30 cellular contexts compared by ENCODE assay signal in genomic region chr6:157634566-157634965, GRCh38.
"Had no signal": no experiment of that assay in that cellular context is flagged by ENCODE, and none has a peak within 500 bp of the region (broad histone marks: within the 10 kb centered on the region; RNA-seq: fewer than 3 reads in every experiment).

No MANE protein-coding gene starts in this region.

- H3K4me2 ChIP-seq: SK-N-SH had no signal

- H3K4me1 ChIP-seq: SJSA1 had no signal

- H3K9me3 Mint-ChIP-seq: activated CD4-positive, alpha-beta T cell treated with anti-CD3 and anti-CD28 coated beads, Interleukin-2, amount 10 ng/mL, durations not matched to agents 24 days and 14 days; activated CD8-positive, alpha-beta T cell treated with anti-CD3 and anti-CD28 coated beads for 36 hours; activated naive CD4-positive, alpha-beta T cell treated with anti-CD3 and anti-CD28 coated beads, Interleukin-2, amount 10 ng/mL, durations not matched to agents 7 days and 5 days; activated naive CD8-positive, alpha-beta T cell treated with anti-CD3 and anti-CD28 coated beads, Interleukin-2, amount 50 U/mL, for 24 hours; activated T-helper 2 cell treated with anti-CD3 and anti-CD28 coated beads, Interferon-gamma antibody, Interleukin-2, Interleukin-4, amounts not matched to agents 10 μg/mL and 5 μg/mL and 100 μg/mL, durations not matched to agents 14 hours and 24 hours and 36 hours; central memory CD8-positive, alpha-beta T cell; T-helper 1 cell treated with Interleukin-12 subunit alpha and Interleukin-12 subunit beta and Interleukin-4 antibody, amounts not matched to agents 30 μg/mL and 1 μg/mL, for 36 hours; T-helper 2 cell treated with Interferon-gamma antibody and Interleukin-4, amounts not matched to agents 5 μg/mL and 100 μg/mL, for 36 hours had no signal

- H3K36me3 Mint-ChIP-seq: activated naive CD4-positive, alpha-beta T cell treated with anti-CD3 and anti-CD28 coated beads, Interleukin-2, amount 10 ng/mL, durations not matched to agents 7 days and 5 days; activated naive CD8-positive, alpha-beta T cell had no signal

- H3K27me3 Mint-ChIP-seq: activated CD4-positive, alpha-beta T cell treated with anti-CD3 and anti-CD28 coated beads, Interleukin-2, amount 10 ng/mL, durations not matched to agents 24 days and 14 days; activated CD8-positive, alpha-beta T cell treated with anti-CD3 and anti-CD28 coated beads for 36 hours; activated naive CD8-positive, alpha-beta T cell; central memory CD8-positive, alpha-beta T cell had no signal

- H3K4me1 Mint-ChIP-seq: central memory CD8-positive, alpha-beta T cell had no signal

- ATAC-seq: activated CD8-positive, alpha-beta T cell treated with anti-CD3 and anti-CD28 coated beads for 36 hours; activated naive CD8-positive, alpha-beta T cell treated with anti-CD3 and anti-CD28 coated beads, Interleukin-2, amount 50 U/mL, for 24 hours; Panc1 had no signal

- H3K27ac ChIP-seq: brain microvascular endothelial cell, SJSA1 had no signal

- H3K4me3 ChIP-seq: MG63, SJSA1 had no signal

- H3K27ac Mint-ChIP-seq: activated CD4-positive, alpha-beta T cell treated with anti-CD3 and anti-CD28 coated beads, Interleukin-2, amount 10 ng/mL, durations not matched to agents 24 days and 14 days; activated CD8-positive, alpha-beta T cell treated with anti-CD3 and anti-CD28 coated beads for 36 hours; activated naive CD4-positive, alpha-beta T cell treated with anti-CD3 and anti-CD28 coated beads, Interleukin-2, amount 10 ng/mL, durations not matched to agents 7 days and 5 days; activated naive CD8-positive, alpha-beta T cell; activated naive CD8-positive, alpha-beta T cell treated with anti-CD3 and anti-CD28 coated beads, Interleukin-2, amount 50 U/mL, for 24 hours; activated T-helper 2 cell treated with anti-CD3 and anti-CD28 coated beads, Interferon-gamma antibody, Interleukin-2, Interleukin-4, amounts not matched to agents 10 μg/mL and 5 μg/mL and 100 μg/mL, durations not matched to agents 14 hours and 24 hours and 36 hours; T-helper 1 cell treated with Interleukin-12 subunit alpha and Interleukin-12 subunit beta and Interleukin-4 antibody, amounts not matched to agents 30 μg/mL and 1 μg/mL, for 36 hours; T-helper 2 cell treated with Interferon-gamma antibody and Interleukin-4, amounts not matched to agents 5 μg/mL and 100 μg/mL, for 36 hours had no signal

- FAIRE-seq: TTC549 had no signal

- H3K4me3 Mint-ChIP-seq: activated CD4-positive, alpha-beta T cell treated with anti-CD3 and anti-CD28 coated beads, Interleukin-2, amount 10 ng/mL, durations not matched to agents 24 days and 14 days; activated CD8-positive, alpha-beta T cell treated with anti-CD3 and anti-CD28 coated beads for 36 hours; activated naive CD4-positive, alpha-beta T cell treated with anti-CD3 and anti-CD28 coated beads, Interleukin-2, amount 10 ng/mL, durations not matched to agents 7 days and 5 days; activated naive CD8-positive, alpha-beta T cell; activated naive CD8-positive, alpha-beta T cell treated with anti-CD3 and anti-CD28 coated beads, Interleukin-2, amount 50 U/mL, for 24 hours; central memory CD8-positive, alpha-beta T cell; T-helper 1 cell treated with Interleukin-12 subunit alpha and Interleukin-12 subunit beta and Interleukin-4 antibody, amounts not matched to agents 30 μg/mL and 1 μg/mL, for 36 hours; T-helper 2 cell treated with Interferon-gamma antibody and Interleukin-4, amounts not matched to agents 5 μg/mL and 100 μg/mL, for 36 hours had no signal

- H3K27me3 ChIP-seq: brain microvascular endothelial cell, MG63, SJSA1 had no signal

- H3K9ac ChIP-seq: SK-N-SH had no signal

- DNase-seq: activated CD4-positive, alpha-beta T cell treated with anti-CD3 and anti-CD28 coated beads, Interleukin-2, amount 10 ng/mL, durations not matched to agents 24 days and 14 days; activated CD4-positive, alpha-beta T cell treated with anti-CD3 and anti-CD28 coated beads, Interleukin-2, amount 50 U/mL, for 4 hours; activated CD8-positive, alpha-beta T cell treated with anti-CD3 and anti-CD28 coated beads for 36 hours; activated naive CD4-positive, alpha-beta T cell treated with anti-CD3 and anti-CD28 coated beads, Interleukin-2, amount 10 ng/mL, durations not matched to agents 7 days and 5 days; activated naive CD8-positive, alpha-beta T cell treated with anti-CD3 and anti-CD28 coated beads, Interleukin-2, amount 50 U/mL, for 24 hours; activated T-cell treated with anti-CD3 and anti-CD28 coated beads, Interleukin-2, amount 50 U/mL, for 1 hour; anterior cingulate cortex; brain microvascular endothelial cell; Kasumi-1; KG1; MG63; NCI-H1048; NCI-H1105 treated with DMSO at 0.1 percent for 48 hours; NCI-H1436; NCI-H1694; NCI-H1930; NCI-H2081 treated with DMSO at 0.1 percent for 48 hours; NCI-H345; NCI-H524 treated with DMSO at 0.1 percent for 48 hours; RPMI8226; SHP77 treated with DMSO at 0.1 percent for 48 hours; SK-N-SH had no signal

- H3K36me3 ChIP-seq: brain microvascular endothelial cell, MG63 had no signal

- H3K9me3 ChIP-seq: MG63, SJSA1, SK-N-SH had no signal
